8 cellular contexts compared by ENCODE assay signal in the genomic region with DNA sequence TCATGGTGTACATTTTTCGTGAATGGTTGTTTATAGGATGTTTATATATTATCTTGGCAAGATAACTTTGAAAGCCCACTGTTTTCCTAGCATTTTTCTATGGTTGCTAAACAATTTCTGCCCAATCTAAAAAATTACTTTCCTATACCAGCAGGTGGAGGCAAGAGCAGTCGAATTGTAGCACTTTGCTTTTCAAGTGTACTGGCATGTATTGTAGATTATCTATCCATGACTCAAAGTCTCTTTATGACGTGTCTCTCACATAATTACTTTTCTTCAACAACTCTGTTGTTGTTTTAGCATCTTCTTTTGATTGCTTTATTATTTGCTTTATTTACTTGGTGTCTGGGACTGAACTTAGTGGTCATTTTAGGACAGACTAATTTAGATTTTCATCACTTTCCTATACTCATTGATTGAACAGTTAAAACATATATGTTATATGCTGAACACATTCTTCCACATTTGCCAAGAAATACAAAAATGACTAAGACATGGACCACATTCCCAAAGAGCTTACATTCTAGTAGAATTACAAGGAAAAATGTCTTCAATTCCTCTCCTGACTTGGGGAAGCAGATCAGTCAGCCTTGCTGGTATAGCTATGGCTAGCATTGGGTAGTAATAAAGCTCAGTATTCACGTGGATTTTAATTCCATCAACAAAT. TPM values are rescaled to one million over a fixed set of nuclear protein-coding genes. Genes with fewer than 3 reads are reported as not detected.
DNase-seq lines count a peak whose midpoint lies in the region; ATAC-seq and TF ChIP-seq lines count a peak whose summit lies in the region.

No MANE protein-coding gene starts in this region.

- no peaks in the 10 kb centered on the region for H4K20me1 ChIP-seq in hepatocyte (ENCODE audit: insufficient read depth, poor library complexity, severe bottlenecking)

- DNase-seq in AG08396 (ENCODE audit: low spot score) (peak; percentile 58), GM12865 (ENCODE audit: low read depth) (peak; percentile 64), HFF-Myc (ENCODE audit: extremely low read depth, low read depth) (peak; percentile 53), NAMALWA (ENCODE audit: low spot score) (peak; percentile 72), hepatocyte (ENCODE audit: low spot score) (peak; percentile 73), thoracic aorta (ENCODE audit: low spot score) (no peak)
- peak; percentile 37 for DNase-seq in activated CD8-positive, alpha-beta T cell treated with anti-CD3 and anti-CD28 coated beads, Interleukin-2, amount 10 ng/mL, durations not matched to agents 7 days and 5 days
- no peak for DNase-seq in activated effector memory CD4-positive, alpha-beta T cell treated with Interleukin-2 at 50 U/mL for 16 hours

- no peaks in the 10 kb centered on the region for H3K36me3 ChIP-seq in hepatocyte (replicated peaks; ENCODE audit: insufficient read depth, low read depth)
- no peaks in the 10 kb centered on the region for H3K36me3 ChIP-seq in thoracic aorta

- H3K9me2 ChIP-seq in hepatocyte (replicated peaks; ENCODE audit: insufficient read depth) = no peaks in the 10 kb centered on the region

- no peaks in the 10 kb centered on the region for H3K27me3 Mint-ChIP-seq in activated CD8-positive, alpha-beta T cell treated with anti-CD3 and anti-CD28 coated beads, Interleukin-2, amount 10 ng/mL, durations not matched to agents 7 days and 5 days (ENCODE audit: low read depth)

- no peaks in the 10 kb centered on the region for H3K27me3 ChIP-seq in hepatocyte
- H3K27me3 ChIP-seq in thoracic aorta (replicated peaks; ENCODE audit: insufficient read depth) = no peaks in the 10 kb centered on the region

- H3K4me3 ChIP-seq in GM12865 (ENCODE audit: low read depth, low read length) (no peak overlapping the region), HFF-Myc (replicated peaks; ENCODE audit: low read depth, low read length) (no peak overlapping the region), hepatocyte (no peak overlapping the region), thoracic aorta (no peak overlapping the region)

- ATAC-seq in activated CD8-positive, alpha-beta T cell treated with anti-CD3 and anti-CD28 coated beads, Interleukin-2, amount 10 ng/mL, durations not matched to agents 7 days and 5 days = peak; percentile 44
- ATAC-seq in thoracic aorta (ENCODE audit: insufficient number of reproducible peaks, low FRiP score, low read depth) = no peak

- H3K27ac ChIP-seq in hepatocyte = peak overlapping the region; percentile 13
- no peak overlapping the region for H3K27ac ChIP-seq in thoracic aorta

- CTCF ChIA-PET in activated CD8-positive, alpha-beta T cell treated with anti-CD3 and anti-CD28 coated beads, Interleukin-2, amount 10 ng/mL, durations not matched to agents 7 days and 5 days (lab: Charles Lee) = interaction anchor here (0.8 to 1.9 kb wide), 8 partner anchors 9 to 564 kb away, joined by 3 to 7 read pairs (median 4); no protein-coding TSS in a partner anchor

- WGBS in hepatocyte (ENCODE audit: low lambda C conversion rate, missing lambda C conversion rate) = 32% methylated on average over 4 of the region's 4 CpGs

- peaks cover 5% of the 10 kb centered on the region for H3K9me3 Mint-ChIP-seq in activated CD8-positive, alpha-beta T cell treated with anti-CD3 and anti-CD28 coated beads, Interleukin-2, amount 10 ng/mL, durations not matched to agents 7 days and 5 days (ENCODE audit: insufficient read depth)

- no peak overlapping the region for H3K27ac Mint-ChIP-seq in activated CD8-positive, alpha-beta T cell treated with anti-CD3 and anti-CD28 coated beads, Interleukin-2, amount 10 ng/mL, durations not matched to agents 7 days and 5 days

- H3K79me2 ChIP-seq in hepatocyte = peaks cover 29% of the 10 kb centered on the region

- H3K4me1 Mint-ChIP-seq in activated CD8-positive, alpha-beta T cell treated with anti-CD3 and anti-CD28 coated beads, Interleukin-2, amount 10 ng/mL, durations not matched to agents 7 days and 5 days (ENCODE audit: low read depth) = peaks cover 5% of the 10 kb centered on the region

- no peaks in the 10 kb centered on the region for H3K4me1 ChIP-seq in hepatocyte (ENCODE audit: insufficient read depth)
- H3K4me1 ChIP-seq in thoracic aorta (ENCODE audit: control insufficient read depth in 1 of 2, low read depth in 2 of 2) = no peaks in the 10 kb centered on the region

- peak; percentile 59 for TF ChIP-seq CTCF in GM12865 (IDR thresholded peaks at IDR 0.05; ENCODE audit: insufficient read depth, low read depth, low read length, missing control alignments)
- peak; percentile 56 for TF ChIP-seq CTCF in HFF-Myc (IDR thresholded peaks at IDR 0.05; ENCODE audit: low read depth, low read length, missing control alignments)
- TF ChIP-seq CTCF in hepatocyte (IDR thresholded peaks at IDR 0.05; ENCODE audit: poor library complexity) = peak; percentile 71
- peak; percentile 50 for TF ChIP-seq CTCF in thoracic aorta (IDR thresholded peaks at IDR 0.05)

- H3K4me3 Mint-ChIP-seq in activated CD8-positive, alpha-beta T cell treated with anti-CD3 and anti-CD28 coated beads, Interleukin-2, amount 10 ng/mL, durations not matched to agents 7 days and 5 days = no peak overlapping the region

- H2AFZ ChIP-seq in hepatocyte = no peak overlapping the region

- POLR2A ChIA-PET in activated CD8-positive, alpha-beta T cell treated with anti-CD3 and anti-CD28 coated beads, Interleukin-2, amount 10 ng/mL, durations not matched to agents 7 days and 5 days (lab: Charles Lee) = no interaction called here

- no peaks in the 10 kb centered on the region for H3K9me3 ChIP-seq in hepatocyte (ENCODE audit: low read depth)
- no peaks in the 10 kb centered on the region for H3K9me3 ChIP-seq in thoracic aorta

- no peak overlapping the region for H3K4me2 ChIP-seq in hepatocyte

- peaks cover 3% of the 10 kb centered on the region for H3K36me3 Mint-ChIP-seq in activated CD8-positive, alpha-beta T cell treated with anti-CD3 and anti-CD28 coated beads, Interleukin-2, amount 10 ng/mL, durations not matched to agents 7 days and 5 days (ENCODE audit: low read depth)

RNA-seq across cellular contexts. Expression of gene NLN, which starts 20.7 kb away (rescaled TPM):
- 10 to 100 TPM; 13.9 to 14.3 TPM for total RNA-seq in activated CD8-positive, alpha-beta T cell treated with anti-CD3 and anti-CD28 coated beads, Interleukin-2, amount 10 ng/mL, durations not matched to agents 7 days and 5 days
- total RNA-seq in hepatocyte = 17.3 and 24.3 TPM in 2 replicates
- polyA plus RNA-seq in hepatocyte = 13.4 and 16.4 TPM in 2 replicates
- total RNA-seq in thoracic aorta = 10 to 100 TPM in 1 of 2 donors, 1 to 10 TPM in 1; 6.8 to 24.1 TPM

RNA-seq across cellular contexts. Expression of gene SGTB, which starts 20.8 kb away (rescaled TPM):
- 10 to 100 TPM; 17.5 to 18.4 TPM for total RNA-seq in activated CD8-positive, alpha-beta T cell treated with anti-CD3 and anti-CD28 coated beads, Interleukin-2, amount 10 ng/mL, durations not matched to agents 7 days and 5 days
- total RNA-seq in hepatocyte (7.1 and 9.0 TPM in 2 replicates), thoracic aorta (10 to 100 TPM; 24.3 to 26.4 TPM)
- 3.4 and 3.6 TPM in 2 replicates for polyA plus RNA-seq in hepatocyte

Comparison
In these comparisons a context has a peak if more than half of its experiments do, and no peak if none do; other contexts are left out.
1. DNase-seq: peak in AG08396 (single experiment), GM12865 (single experiment), HFF-Myc (single experiment), NAMALWA (single experiment), activated CD8-positive, alpha-beta T cell treated with anti-CD3 and anti-CD28 coated beads, Interleukin-2, amount 10 ng/mL, durations not matched to agents 7 days and 5 days (single experiment) and hepatocyte (single experiment); none in thoracic aorta (single experiment) and activated effector memory CD4-positive, alpha-beta T cell treated with Interleukin-2 at 50 U/mL for 16 hours (single experiment).
2. Peak in every context shown above with its lines, with median percentiles within 50 percentile points of each other: CTCF ChIP-seq.